ENCODE assay signal across 1 cellular context in genomic region chr1:32107742-32108661, GRCh38.
TF ChIP-seq lines count a peak whose summit lies in the region.

TSS of gene KPNA6 (plus strand) at chr1:32108056. CDS start at chr1:32108131, 75 bp downstream.

TF ChIP-seq in HepG2, 621 proteins besides CTCF, POLR2A, EP300 and RAD21 (continued from another document and continues in another):
- TF ChIP-seq ZXDC (CRISPR knock-in tag; IDR thresholded peaks at IDR 0.05) (no peak), ZNF670 (CRISPR knock-in tag; IDR thresholded peaks at IDR 0.05; ENCODE audit: borderline replicate concordance) (peak; percentile 81; the same call in 1 of the 2 replicates), IRF1 (CRISPR knock-in tag; IDR thresholded peaks at IDR 0.05; ENCODE audit: low read depth) (no peak), ZNF281 (CRISPR knock-in tag; IDR thresholded peaks at IDR 0.05; ENCODE audit: borderline replicate concordance) (no peak; the same call in 1 of the 2 replicates), THRA (CRISPR knock-in tag; IDR thresholded peaks at IDR 0.05; ENCODE audit: borderline replicate concordance) (no peak), GATAD2A (CRISPR knock-in tag; IDR thresholded peaks at IDR 0.05) (peak; percentile 69), TAF1 (CRISPR knock-in tag; IDR thresholded peaks at IDR 0.05) (peak; percentile 79), KDM3A (CRISPR knock-in tag; IDR thresholded peaks at IDR 0.05; ENCODE audit: low read depth) (peak; percentile 54; the same call in 1 of the 2 replicates), KDM2A (CRISPR knock-in tag; IDR thresholded peaks at IDR 0.05; ENCODE audit: borderline replicate concordance, low read depth) (peak; percentile 91), ZMAT3 (CRISPR knock-in tag; conservative IDR thresholded peaks at IDR 0.05) (no peak; the same call in 1 of the 2 replicates), RNF219 (CRISPR knock-in tag; IDR thresholded peaks at IDR 0.05) (no peak), SNRNP70 (IDR thresholded peaks at IDR 0.05; ENCODE audit: low read depth, low read length) (no peak), TEAD2 (CRISPR knock-in tag; IDR thresholded peaks at IDR 0.05) (no peak), ZBTB38 (CRISPR knock-in tag; IDR thresholded peaks at IDR 0.05) (peak; percentile 71), ZNF577 (CRISPR knock-in tag; IDR thresholded peaks at IDR 0.05; ENCODE audit: borderline replicate concordance, low read depth) (no peak), ZNF354B (CRISPR knock-in tag; IDR thresholded peaks at IDR 0.05) (no peak), ZNF33B (CRISPR knock-in tag; IDR thresholded peaks at IDR 0.05) (peak; percentile 17; the same call in 1 of the 2 replicates), ZNF264 (CRISPR knock-in tag; IDR thresholded peaks at IDR 0.05) (peak; percentile 63), SUZ12 (IDR thresholded peaks at IDR 0.05; ENCODE audit: low read depth, low read length) (no peak), CBX2 (IDR thresholded peaks at IDR 0.05; ENCODE audit: low read depth, low read length) (no peak), CBX2 (CRISPR knock-in tag; IDR thresholded peaks at IDR 0.05; ENCODE audit: low read depth) (no peak), BCL6 (CRISPR knock-in tag; IDR thresholded peaks at IDR 0.05) (peak; percentile 7; the same call in 1 of the 2 replicates), XRCC5 (optimal IDR thresholded peaks at IDR 0.05; ENCODE audit: low read length) (peak; percentile 39), ZNF749 (CRISPR knock-in tag; IDR thresholded peaks at IDR 0.05; ENCODE audit: borderline replicate concordance) (no peak), ESRRA (CRISPR knock-in tag; IDR thresholded peaks at IDR 0.05; ENCODE audit: low read depth) (no peak), SMYD3 (CRISPR knock-in tag; IDR thresholded peaks at IDR 0.05) (0 out of 2 replicates have a peak, but pooled peaks have one; percentile 48), BRD4 (CRISPR knock-in tag; IDR thresholded peaks at IDR 0.05) (peak; percentile 70; the same call in 1 of the 2 replicates)
- TF ChIP-seq, protein P1, sequence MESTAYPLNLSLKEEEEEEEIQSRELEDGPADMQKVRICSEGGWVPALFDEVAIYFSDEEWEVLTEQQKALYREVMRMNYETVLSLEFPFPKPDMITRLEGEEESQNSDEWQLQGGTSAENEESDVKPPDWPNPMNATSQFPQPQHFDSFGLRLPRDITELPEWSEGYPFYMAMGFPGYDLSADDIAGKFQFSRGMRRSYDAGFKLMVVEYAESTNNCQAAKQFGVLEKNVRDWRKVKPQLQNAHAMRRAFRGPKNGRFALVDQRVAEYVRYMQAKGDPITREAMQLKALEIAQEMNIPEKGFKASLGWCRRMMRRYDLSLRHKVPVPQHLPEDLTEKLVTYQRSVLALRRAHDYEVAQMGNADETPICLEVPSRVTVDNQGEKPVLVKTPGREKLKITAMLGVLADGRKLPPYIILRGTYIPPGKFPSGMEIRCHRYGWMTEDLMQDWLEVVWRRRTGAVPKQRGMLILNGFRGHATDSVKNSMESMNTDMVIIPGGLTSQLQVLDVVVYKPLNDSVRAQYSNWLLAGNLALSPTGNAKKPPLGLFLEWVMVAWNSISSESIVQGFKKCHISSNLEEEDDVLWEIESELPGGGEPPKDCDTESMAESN (CRISPR knock-in tag; conservative IDR thresholded peaks at IDR 0.05), result 0 out of 2 replicates have a peak, but pooled peaks have one; percentile 56
- TF ChIP-seq, protein P2, sequence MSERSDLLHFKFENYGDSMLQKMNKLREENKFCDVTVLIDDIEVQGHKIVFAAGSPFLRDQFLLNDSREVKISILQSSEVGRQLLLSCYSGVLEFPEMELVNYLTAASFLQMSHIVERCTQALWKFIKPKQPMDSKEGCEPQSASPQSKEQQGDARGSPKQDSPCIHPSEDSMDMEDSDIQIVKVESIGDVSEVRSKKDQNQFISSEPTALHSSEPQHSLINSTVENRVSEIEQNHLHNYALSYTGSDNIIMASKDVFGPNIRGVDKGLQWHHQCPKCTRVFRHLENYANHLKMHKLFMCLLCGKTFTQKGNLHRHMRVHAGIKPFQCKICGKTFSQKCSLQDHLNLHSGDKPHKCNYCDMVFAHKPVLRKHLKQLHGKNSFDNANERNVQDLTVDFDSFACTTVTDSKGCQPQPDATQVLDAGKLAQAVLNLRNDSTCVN (CRISPR knock-in tag; IDR thresholded peaks at IDR 0.05; ENCODE audit: borderline replicate concordance), result no peak
- TF ChIP-seq, protein P3, sequence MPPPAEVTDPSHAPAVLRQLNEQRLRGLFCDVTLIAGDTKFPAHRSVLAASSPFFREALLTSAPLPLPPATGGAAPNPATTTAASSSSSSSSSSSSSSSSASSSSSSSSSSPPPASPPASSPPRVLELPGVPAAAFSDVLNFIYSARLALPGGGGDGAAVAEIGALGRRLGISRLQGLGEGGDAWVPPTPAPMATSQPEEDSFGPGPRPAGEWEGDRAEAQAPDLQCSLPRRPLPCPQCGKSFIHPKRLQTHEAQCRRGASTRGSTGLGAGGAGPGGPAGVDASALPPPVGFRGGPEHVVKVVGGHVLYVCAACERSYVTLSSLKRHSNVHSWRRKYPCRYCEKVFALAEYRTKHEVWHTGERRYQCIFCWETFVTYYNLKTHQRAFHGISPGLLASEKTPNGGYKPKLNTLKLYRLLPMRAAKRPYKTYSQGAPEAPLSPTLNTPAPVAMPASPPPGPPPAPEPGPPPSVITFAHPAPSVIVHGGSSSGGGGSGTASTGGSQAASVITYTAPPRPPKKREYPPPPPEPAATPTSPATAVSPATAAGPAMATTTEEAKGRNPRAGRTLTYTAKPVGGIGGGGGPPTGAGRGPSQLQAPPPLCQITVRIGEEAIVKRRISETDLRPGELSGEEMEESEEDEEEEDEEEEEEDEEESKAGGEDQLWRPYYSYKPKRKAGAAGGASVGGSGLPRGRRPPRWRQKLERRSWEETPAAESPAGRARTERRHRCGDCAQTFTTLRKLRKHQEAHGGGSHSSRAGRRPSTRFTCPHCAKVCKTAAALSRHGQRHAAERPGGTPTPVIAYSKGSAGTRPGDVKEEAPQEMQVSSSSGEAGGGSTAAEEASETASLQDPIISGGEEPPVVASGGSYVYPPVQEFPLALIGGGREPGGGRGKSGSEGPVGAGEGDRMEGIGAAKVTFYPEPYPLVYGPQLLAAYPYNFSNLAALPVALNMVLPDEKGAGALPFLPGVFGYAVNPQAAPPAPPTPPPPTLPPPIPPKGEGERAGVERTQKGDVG (CRISPR knock-in tag; IDR thresholded peaks at IDR 0.05; ENCODE audit: borderline replicate concordance), result no peak
- TF ChIP-seq, protein P4, sequence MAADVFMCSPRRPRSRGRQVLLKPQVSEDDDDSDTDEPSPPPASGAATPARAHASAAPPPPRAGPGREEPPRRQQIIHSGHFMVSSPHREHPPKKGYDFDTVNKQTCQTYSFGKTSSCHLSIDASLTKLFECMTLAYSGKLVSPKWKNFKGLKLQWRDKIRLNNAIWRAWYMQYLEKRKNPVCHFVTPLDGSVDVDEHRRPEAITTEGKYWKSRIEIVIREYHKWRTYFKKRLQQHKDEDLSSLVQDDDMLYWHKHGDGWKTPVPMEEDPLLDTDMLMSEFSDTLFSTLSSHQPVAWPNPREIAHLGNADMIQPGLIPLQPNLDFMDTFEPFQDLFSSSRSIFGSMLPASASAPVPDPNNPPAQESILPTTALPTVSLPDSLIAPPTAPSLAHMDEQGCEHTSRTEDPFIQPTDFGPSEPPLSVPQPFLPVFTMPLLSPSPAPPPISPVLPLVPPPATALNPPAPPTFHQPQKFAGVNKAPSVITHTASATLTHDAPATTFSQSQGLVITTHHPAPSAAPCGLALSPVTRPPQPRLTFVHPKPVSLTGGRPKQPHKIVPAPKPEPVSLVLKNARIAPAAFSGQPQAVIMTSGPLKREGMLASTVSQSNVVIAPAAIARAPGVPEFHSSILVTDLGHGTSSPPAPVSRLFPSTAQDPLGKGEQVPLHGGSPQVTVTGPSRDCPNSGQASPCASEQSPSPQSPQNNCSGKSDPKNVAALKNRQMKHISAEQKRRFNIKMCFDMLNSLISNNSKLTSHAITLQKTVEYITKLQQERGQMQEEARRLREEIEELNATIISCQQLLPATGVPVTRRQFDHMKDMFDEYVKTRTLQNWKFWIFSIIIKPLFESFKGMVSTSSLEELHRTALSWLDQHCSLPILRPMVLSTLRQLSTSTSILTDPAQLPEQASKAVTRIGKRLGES (CRISPR knock-in tag; IDR thresholded peaks at IDR 0.05; ENCODE audit: borderline replicate concordance), result no peak
- TF ChIP-seq, protein P5, sequence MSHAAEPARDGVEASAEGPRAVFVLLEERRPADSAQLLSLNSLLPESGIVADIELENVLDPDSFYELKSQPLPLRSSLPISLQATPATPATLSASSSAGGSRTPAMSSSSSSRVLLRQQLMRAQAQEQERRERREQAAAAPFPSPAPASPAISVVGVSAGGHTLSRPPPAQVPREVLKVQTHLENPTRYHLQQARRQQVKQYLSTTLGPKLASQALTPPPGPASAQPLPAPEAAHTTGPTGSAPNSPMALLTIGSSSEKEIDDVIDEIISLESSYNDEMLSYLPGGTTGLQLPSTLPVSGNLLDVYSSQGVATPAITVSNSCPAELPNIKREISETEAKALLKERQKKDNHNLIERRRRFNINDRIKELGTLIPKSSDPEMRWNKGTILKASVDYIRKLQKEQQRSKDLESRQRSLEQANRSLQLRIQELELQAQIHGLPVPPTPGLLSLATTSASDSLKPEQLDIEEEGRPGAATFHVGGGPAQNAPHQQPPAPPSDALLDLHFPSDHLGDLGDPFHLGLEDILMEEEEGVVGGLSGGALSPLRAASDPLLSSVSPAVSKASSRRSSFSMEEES (CRISPR knock-in tag; IDR thresholded peaks at IDR 0.05), result peak; percentile 48
